15 cellular contexts compared by ENCODE assay signal in genomic region chr6:67608099-67608749, GRCh38.
"Had no signal": no experiment of that assay in that cellular context is flagged by ENCODE, and none has a peak within 500 bp of the region (broad histone marks: within the 10 kb centered on the region; RNA-seq: fewer than 3 reads in every experiment).

No MANE protein-coding gene starts in this region.

- H3K36me3 ChIP-seq: adrenal gland, colonic mucosa, heart left ventricle, thyroid gland, uterus had no signal

- H3K4me1 ChIP-seq: adrenal gland, colonic mucosa, heart left ventricle, thyroid gland, uterus had no signal

- ATAC-seq: heart left ventricle; left colon; naive thymus-derived CD8-positive, alpha-beta T cell; WTC11 had no signal

- H3K27me3 ChIP-seq: adrenal gland, colonic mucosa, heart left ventricle, thyroid gland, uterus had no signal

- H3K4me3 ChIP-seq: adrenal gland, colonic mucosa, heart left ventricle, skin epidermis, thyroid gland, uterus had no signal

- H3K9me3 ChIP-seq: adrenal gland, colonic mucosa, thyroid gland, uterus had no signal

- H3K27ac ChIP-seq: adrenal gland, colonic mucosa, heart left ventricle, skin epidermis, thyroid gland, uterus had no signal

- DNase-seq: activated CD4-positive, alpha-beta T cell treated with anti-CD3 and anti-CD28 coated beads, Interleukin-2, amount 10 ng/mL, durations not matched to agents 24 days and 14 days; activated CD8-positive, alpha-beta memory T cell treated with anti-CD3 and anti-CD28 coated beads for 24 hours; activated naive CD4-positive, alpha-beta T cell treated with anti-CD3 and anti-CD28 coated beads, Interleukin-2, amount 50 U/mL, for 16 hours; adrenal gland; caudate nucleus; colonic mucosa; foreskin melanocyte; heart left ventricle; left colon; mammary epithelial cell; naive thymus-derived CD8-positive, alpha-beta T cell; thyroid gland; uterus had no signal
